In genomic region chr3:49929333-49930240, GRCh38 we compare ENCODE assay signal across 8 cellular contexts. TPM values are rescaled to one million over a fixed set of nuclear protein-coding genes. Genes with fewer than 3 reads are reported as not detected.
A peak's percentile ranks its signal among the peaks of the same experiment; 100 is the strongest.
DNase-seq lines count a peak whose midpoint lies in the region; ATAC-seq and TF ChIP-seq lines count a peak whose summit lies in the region.

TSS of gene MON1A (minus strand) at chr3:49929811. CDS start at chr3:49913346, 16,465 bp downstream.

- H3K27ac ChIP-seq in caudate nucleus (ENCODE audit: low read depth, low read length) = peak within 1 kb of the TSS; percentile 75

- POLR2A ChIA-PET in activated B cell treated with CpG ODN at 0.5 μM for 24 hours (lab: Charles Lee) = interaction anchor here (0.5 to 4.2 kb wide), 11 partner anchors 10 to 398 kb away, joined by 3 to 72 read pairs (median 3); partner anchors contain the start of genes GMPPB, GNAI2, INKA1 and RBM6

- no peak for TF ChIP-seq CTCF in activated B cell treated with CpG ODN at 0.5 μM for 24 hours (IDR thresholded peaks at IDR 0.05)

- peaks cover 16% of the 10 kb centered on the region for H3K4me1 Mint-ChIP-seq in activated B cell treated with CpG ODN at 0.5 μM for 24 hours

- no peaks in the 10 kb centered on the region for H3K9me3 Mint-ChIP-seq in activated B cell treated with CpG ODN at 0.5 μM for 24 hours

- no peaks in the 10 kb centered on the region for H3K36me3 Mint-ChIP-seq in activated B cell treated with CpG ODN at 0.5 μM for 24 hours (ENCODE audit: low read depth)

- H3K27me3 Mint-ChIP-seq in activated B cell treated with CpG ODN at 0.5 μM for 24 hours = no peaks in the 10 kb centered on the region

- ATAC-seq in GM18867 (IDR thresholded peaks at IDR 0.05; ENCODE audit: unreplicated experiment) (peak; percentile 90), HG03097 (IDR thresholded peaks at IDR 0.05; ENCODE audit: low FRiP score, unreplicated experiment) (peak; percentile 87), activated B cell treated with CpG ODN at 0.5 μM for 24 hours (ENCODE audit: low read depth) (peak; percentile 95)

- CTCF ChIA-PET in activated B cell treated with CpG ODN at 0.5 μM for 24 hours (lab: Charles Lee) = interaction anchor here (1.0 to 1.7 kb wide), 5 partner anchors 9 to 91 kb away, joined by 3 to 5 read pairs (median 4); partner anchors contain the start of gene RBM6

- peak within 1 kb of the TSS; percentile 86 for H3K4me3 Mint-ChIP-seq in activated B cell treated with CpG ODN at 0.5 μM for 24 hours

- H3K27ac Mint-ChIP-seq in activated B cell treated with CpG ODN at 0.5 μM for 24 hours = peak within 1 kb of the TSS; percentile 79

- intact Hi-C loops in activated B cell treated with CpG ODN at 0.5 μM for 24 hours (cut with micrococcal nuclease) = loop anchor here (1.0 to 5.0 kb wide), 6 partner anchors 10 to 1373 kb away; partner anchors contain the start of genes NICN1, PFKFB4 and TRAIP

- DNase-seq in AG08396 (ENCODE audit: low spot score) (peak; percentile 90), NCI-H2227 treated with DMSO at 0.1 percent for 48 hours (lab: John Stamatoyannopoulos, UW) (peak; percentile 76), activated B cell treated with CpG ODN at 0.5 μM for 24 hours (peak; percentile 92), caudate nucleus (lab: John Stamatoyannopoulos, UW) (peak in 60 of 61 donors; percentile 62 to 93 (median 86)), inferior parietal cortex (ENCODE audit: extremely low spot score) (peak; percentile 93)
- DNase-seq in stimulated activated CD4-positive, alpha-beta T cell treated with anti-CD3 and anti-CD28 coated beads, Interleukin-12 subunit alpha, Interleukin-12 subunit beta, amount 100 ng/mL, for 24 hours (ENCODE audit: low read depth in 2 of 2) = peak; percentile 69 to 94

RNA-seq across cellular contexts. Expression of gene MON1A, which starts in this region (rescaled TPM):
- total RNA-seq in activated B cell treated with CpG ODN at 0.5 μM for 24 hours = 6.3 and 7.1 TPM in 2 replicates

Comparison
In these comparisons a context has a peak if more than half of its experiments do, and no peak if none do; other contexts are left out.
1. Peak in every context shown above with its lines: DNase-seq, ATAC-seq and H3K27ac ChIP-seq.